In the genomic region with DNA sequence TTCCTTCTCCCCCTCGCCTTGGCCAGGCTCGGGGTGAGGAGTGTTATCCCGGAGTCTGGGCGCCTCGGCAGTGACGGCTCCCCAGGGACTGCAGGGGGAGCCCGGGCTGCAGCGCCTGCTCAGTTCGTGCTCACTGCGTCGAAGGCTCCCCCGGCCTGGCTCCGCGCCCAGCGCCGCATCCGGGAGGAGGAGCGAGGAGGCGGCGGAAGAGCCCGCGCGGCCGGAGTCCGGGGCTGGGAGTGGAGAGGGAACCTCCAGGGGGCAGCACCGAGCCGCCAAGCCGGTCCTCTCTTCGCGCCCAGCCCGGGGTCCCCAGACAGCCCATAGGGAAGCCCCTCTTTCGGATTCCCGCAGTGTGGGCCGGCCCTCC, we compare ENCODE assay signal across 8 cellular contexts. TPM values are rescaled to one million over a fixed set of nuclear protein-coding genes. Genes with fewer than 3 reads are reported as not detected.
DNase-seq lines count a peak whose midpoint lies in the region; ATAC-seq and TF ChIP-seq lines count a peak whose summit lies in the region.

No MANE protein-coding gene starts in this region.

- peak overlapping the region; percentile 95 for H3K27ac ChIP-seq in parathyroid adenoma
- peak overlapping the region; percentile 96 to 98 (median 98) for H3K27ac ChIP-seq in tibial nerve

- WGBS in tibial nerve, 2 donors: 0% methylated on average over 9 to 23 of the region's 34 CpGs

- no peaks in the 10 kb centered on the region for H3K9me3 ChIP-seq in parathyroid adenoma (ENCODE audit: control insufficient read depth, low read length)
- H3K9me3 ChIP-seq in tibial nerve: no peaks in the 10 kb centered on the region

- H3K79me2 ChIP-seq in parathyroid adenoma: no peaks in the 10 kb centered on the region

- H3K9me3 Mint-ChIP-seq in activated naive CD8-positive, alpha-beta T cell treated with anti-CD3 and anti-CD28 coated beads for 36 hours: no peaks in the 10 kb centered on the region

- peak; percentile 97 for DNase-seq in NB4 (ENCODE audit: low read depth)
- peak; percentile 97 for DNase-seq in activated naive CD8-positive, alpha-beta T cell treated with anti-CD3 and anti-CD28 coated beads for 36 hours
- DNase-seq in Right ventricle myocardium superior: peak; percentile 98
- DNase-seq in tibial nerve (ENCODE audit: low spot score in 2 of 2): peak; percentile 88 to 90

- peak overlapping the region; percentile 85 for H3K4me3 Mint-ChIP-seq in activated naive CD8-positive, alpha-beta T cell treated with anti-CD3 and anti-CD28 coated beads for 36 hours

- H3K27me3 Mint-ChIP-seq in activated naive CD8-positive, alpha-beta T cell treated with anti-CD3 and anti-CD28 coated beads for 36 hours: no peaks in the 10 kb centered on the region

- ATAC-seq in HG02571 (IDR thresholded peaks at IDR 0.05; ENCODE audit: unreplicated experiment) (peak; percentile 39), SK-N-SH treated with all-trans-retinoic acid at 6 μM for 48 hours (peak; percentile 44), Right ventricle myocardium superior (ENCODE audit: poor library complexity) (peak; percentile 86)

- TF ChIP-seq POLR2A in GM10847 (IDR thresholded peaks at IDR 0.05; ENCODE audit: extremely low read depth, insufficient read length): peak; percentile 79
- TF ChIP-seq POLR2A in NB4 (IDR thresholded peaks at IDR 0.05; ENCODE audit: extremely low read depth, insufficient read length): peak; percentile 73
- peak in 1 of 2 donors; percentile 53 for TF ChIP-seq POLR2A in tibial nerve (IDR thresholded peaks at IDR 0.05)

- H3K9ac ChIP-seq in parathyroid adenoma: peak overlapping the region; percentile 84

- peak overlapping the region; percentile 94 for H3K27ac Mint-ChIP-seq in activated naive CD8-positive, alpha-beta T cell treated with anti-CD3 and anti-CD28 coated beads for 36 hours

- H3K36me3 Mint-ChIP-seq in activated naive CD8-positive, alpha-beta T cell treated with anti-CD3 and anti-CD28 coated beads for 36 hours: peaks cover 30% of the 10 kb centered on the region

- no peaks in the 10 kb centered on the region for H3K36me3 ChIP-seq in parathyroid adenoma (ENCODE audit: control insufficient read depth, insufficient read depth, low read length)
- H3K36me3 ChIP-seq in tibial nerve: peaks cover 0 to 11% (median 0%) of the 10 kb centered on the region in 3 donors

- H3K4me1 ChIP-seq in parathyroid adenoma (peaks cover 6% of the 10 kb centered on the region), tibial nerve (peaks cover 0 to 51% (median 28%) of the 10 kb centered on the region in 4 donors)

- H3K4me3 ChIP-seq in NB4 (ENCODE audit: low read depth, low read length) (peak overlapping the region; percentile 76), parathyroid adenoma (ENCODE audit: low read depth, low read length) (peak overlapping the region; percentile 98), tibial nerve (peak overlapping the region; percentile 54 to 95 (median 74))

- intact Hi-C loops in Right ventricle myocardium superior (cut with DNase I): no loop called here

- TF ChIP-seq CTCF in NB4 (IDR thresholded peaks at IDR 0.05; ENCODE audit: low read depth, low read length): peak; percentile 52
- TF ChIP-seq CTCF in parathyroid adenoma (IDR thresholded peaks at IDR 0.05): peak; percentile 94
- peak; percentile 96 to 99 (median 97) for TF ChIP-seq CTCF in tibial nerve (IDR thresholded peaks at IDR 0.05)

- H3K4me2 ChIP-seq in parathyroid adenoma (ENCODE audit: low read length): peak overlapping the region; percentile 100

- peak overlapping the region; percentile 84 for H2AFZ ChIP-seq in parathyroid adenoma

- H3K27me3 ChIP-seq in parathyroid adenoma (ENCODE audit: control insufficient read depth, insufficient read depth, low read length) (no peaks in the 10 kb centered on the region), tibial nerve (no peaks in the 10 kb centered on the region)

- peaks cover 46% of the 10 kb centered on the region for H3K4me1 Mint-ChIP-seq in activated naive CD8-positive, alpha-beta T cell treated with anti-CD3 and anti-CD28 coated beads for 36 hours

- TF ChIP-seq EP300 in tibial nerve (IDR thresholded peaks at IDR 0.05): peak; percentile 80 to 91

TF ChIP-seq in SK-N-SH treated with all-trans-retinoic acid at 6 μM for 48 hours, 23 proteins besides CTCF, POLR2A, EP300 and RAD21:
- TF ChIP-seq ZNF565 (CRISPR knock-in tag; conservative IDR thresholded peaks at IDR 0.05; ENCODE audit: low read depth) (no peak), TCF4 (CRISPR knock-in tag; IDR thresholded peaks at IDR 0.05; ENCODE audit: borderline replicate concordance) (no peak)
- TF ChIP-seq, protein P1, sequence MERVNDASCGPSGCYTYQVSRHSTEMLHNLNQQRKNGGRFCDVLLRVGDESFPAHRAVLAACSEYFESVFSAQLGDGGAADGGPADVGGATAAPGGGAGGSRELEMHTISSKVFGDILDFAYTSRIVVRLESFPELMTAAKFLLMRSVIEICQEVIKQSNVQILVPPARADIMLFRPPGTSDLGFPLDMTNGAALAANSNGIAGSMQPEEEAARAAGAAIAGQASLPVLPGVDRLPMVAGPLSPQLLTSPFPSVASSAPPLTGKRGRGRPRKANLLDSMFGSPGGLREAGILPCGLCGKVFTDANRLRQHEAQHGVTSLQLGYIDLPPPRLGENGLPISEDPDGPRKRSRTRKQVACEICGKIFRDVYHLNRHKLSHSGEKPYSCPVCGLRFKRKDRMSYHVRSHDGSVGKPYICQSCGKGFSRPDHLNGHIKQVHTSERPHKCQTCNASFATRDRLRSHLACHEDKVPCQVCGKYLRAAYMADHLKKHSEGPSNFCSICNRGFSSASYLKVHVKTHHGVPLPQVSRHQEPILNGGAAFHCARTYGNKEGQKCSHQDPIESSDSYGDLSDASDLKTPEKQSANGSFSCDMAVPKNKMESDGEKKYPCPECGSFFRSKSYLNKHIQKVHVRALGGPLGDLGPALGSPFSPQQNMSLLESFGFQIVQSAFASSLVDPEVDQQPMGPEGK (CRISPR knock-in tag; IDR thresholded peaks at IDR 0.05; ENCODE audit: borderline replicate concordance): peak; percentile 12; the same call in 1 of the 2 replicates

RNA-seq across cellular contexts. Expression of gene EGR1, which starts 1.3 kb away (rescaled TPM):
- 10 to 100 TPM; 48.0 to 48.1 TPM for total RNA-seq in activated naive CD8-positive, alpha-beta T cell treated with anti-CD3 and anti-CD28 coated beads for 36 hours
- 6.8 TPM for total RNA-seq in Right ventricle myocardium superior
- total RNA-seq in tibial nerve: 10 to 100 TPM in 2 of 4 donors, 1 to 10 TPM in 2; 3.1 to 14.1 (median 8.8) TPM

RNA-seq across cellular contexts. Expression of gene REEP2, which starts 25.1 kb away (rescaled TPM):
- total RNA-seq in activated naive CD8-positive, alpha-beta T cell treated with anti-CD3 and anti-CD28 coated beads for 36 hours: 1 to 10 TPM; 3.5 to 4.0 TPM
- total RNA-seq in Right ventricle myocardium superior (6.1 TPM), tibial nerve (1 to 10 TPM; 5.7 to 8.1 (median 7.5) TPM)

Comparison
In these comparisons a context has a peak if more than half of its experiments do, and no peak if none do; other contexts are left out.
1. Peak in every context shown above with its lines: DNase-seq, ATAC-seq, H3K4me3 ChIP-seq and H3K27ac ChIP-seq.